In the genomic region with DNA sequence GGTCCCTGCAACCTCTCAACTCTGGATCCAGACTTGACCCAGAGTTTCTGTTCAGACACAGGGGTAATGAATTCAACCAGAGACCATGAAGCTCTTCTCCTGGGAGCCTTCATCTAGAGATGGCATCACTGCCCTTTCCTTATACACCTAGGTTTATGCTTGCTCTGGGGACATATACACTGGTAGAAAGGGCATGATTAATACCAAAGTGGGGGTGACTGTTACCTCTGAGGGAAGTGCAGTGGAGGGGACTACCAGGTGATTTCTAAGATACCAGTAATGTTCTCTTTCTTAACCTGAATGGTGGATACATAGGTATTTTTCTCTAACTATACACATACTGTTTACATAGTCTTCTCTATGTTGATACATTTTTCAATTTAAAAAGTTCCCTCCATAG, we compare ENCODE assay signal across 13 cellular contexts. TPM values are rescaled to one million over a fixed set of nuclear protein-coding genes. Genes with fewer than 3 reads are reported as not detected.
DNase-seq lines count a peak whose midpoint lies in the region; ATAC-seq and TF ChIP-seq lines count a peak whose summit lies in the region.
"Had no signal": no experiment of that assay in that cellular context is flagged by ENCODE, and none has a peak within 500 bp of the region (broad histone marks: within the 10 kb centered on the region; RNA-seq: fewer than 3 reads in every experiment).

No MANE protein-coding gene starts in this region.

- POLR2A ChIA-PET in AG04450 (lab: Yijun Ruan, JAX): interaction anchor here (0.8 to 1.3 kb wide), 3 partner anchors 15 to 83 kb away, joined by 3 to 4 read pairs (median 4); no protein-coding TSS in a partner anchor

- H3K4me1 ChIP-seq in HUES48 (ENCODE audit: control insufficient read depth, insufficient read depth, low read length) (peaks cover 24% of the 10 kb centered on the region), duodenal mucosa (ENCODE audit: control insufficient read depth in 1 of 2, insufficient read depth in 2 of 2, low read length in 2 of 2) (peaks cover 46 to 63% of the 10 kb centered on the region in 2 donors), osteoblast (ENCODE audit: insufficient read depth, low read length) (peaks cover 56% of the 10 kb centered on the region), lower lobe of right lung (peaks cover 64% of the 10 kb centered on the region), aorta (ENCODE audit: control insufficient read depth in 1 of 2, insufficient read depth in 2 of 2, low read length in 2 of 2) (peaks cover 5 to 6% of the 10 kb centered on the region in 2 donors)

- no peak overlapping the region for H3K9ac ChIP-seq in HUES48 (ENCODE audit: low read depth, low read length)
- no peak overlapping the region for H3K9ac ChIP-seq in duodenal mucosa (ENCODE audit: low read depth in 1 of 2, low read length in 2 of 2)

- peak overlapping the region; percentile 45 for H3K4me2 ChIP-seq in osteoblast (ENCODE audit: insufficient read depth, low read length)

- H3K36me3 ChIP-seq in HUES48 (ENCODE audit: control insufficient read depth, insufficient read depth, low read length) (no peaks in the 10 kb centered on the region), duodenal mucosa (ENCODE audit: control insufficient read depth in 1 of 2, insufficient read depth in 2 of 2, low read length in 2 of 2) (no peaks in the 10 kb centered on the region), osteoblast (ENCODE audit: insufficient read depth, low read length) (no peaks in the 10 kb centered on the region), lower lobe of right lung (no peaks in the 10 kb centered on the region), aorta (ENCODE audit: control insufficient read depth in 1 of 2, insufficient read depth in 2 of 2, low read length in 1 of 2) (no peaks in the 10 kb centered on the region)
- H3K36me3 ChIP-seq: MG63 had no signal

- CTCF ChIA-PET in AG04450 (lab: Charles Lee): no interaction called here

- peaks cover 66% of the 10 kb centered on the region for H3K79me2 ChIP-seq in osteoblast (ENCODE audit: insufficient read depth, low read length)

- ATAC-seq in lower lobe of right lung (no peak), aorta (ENCODE audit: low FRiP score) (no peak)
- ATAC-seq: activated CD4-positive, CD25-positive, alpha-beta regulatory T cell treated with anti-CD3 and anti-CD28 coated beads, Interleukin-2, amount 50 U/mL, for 24 hours had no signal

- intact Hi-C loops in lower lobe of right lung (cut with DNase I) (no loop called here), aorta (cut with DNase I) (no loop called here)

- H3K27me3 ChIP-seq in AG04450 (ENCODE audit: control insufficient read depth, insufficient read depth, low read length): no peaks in the 10 kb centered on the region
- H3K27me3 ChIP-seq in HUES48 (ENCODE audit: control insufficient read depth, insufficient read depth, low read length): no peaks in the 10 kb centered on the region
- H3K27me3 ChIP-seq in duodenal mucosa (ENCODE audit: control insufficient read depth in 1 of 2, insufficient read depth in 2 of 2, low read length in 2 of 2): no peaks in the 10 kb centered on the region
- no peaks in the 10 kb centered on the region for H3K27me3 ChIP-seq in osteoblast (ENCODE audit: insufficient read depth, low read length)
- no peaks in the 10 kb centered on the region for H3K27me3 ChIP-seq in lower lobe of right lung (ENCODE audit: low read depth)
- H3K27me3 ChIP-seq in aorta (ENCODE audit: control insufficient read depth in 1 of 2, insufficient read depth in 2 of 2, low read length in 1 of 2): no peaks in the 10 kb centered on the region
- H3K27me3 ChIP-seq: dorsolateral prefrontal cortex, MG63 had no signal

- no peak overlapping the region for H2AFZ ChIP-seq in osteoblast (ENCODE audit: low read length)

- H3K9me3 ChIP-seq in AG04450 (ENCODE audit: control insufficient read depth, insufficient read depth, low read length) (no peaks in the 10 kb centered on the region), HUES48 (ENCODE audit: control insufficient read depth, insufficient read depth, low read length) (no peaks in the 10 kb centered on the region), duodenal mucosa (ENCODE audit: control insufficient read depth in 1 of 2, low read length in 2 of 2) (no peaks in the 10 kb centered on the region), osteoblast (ENCODE audit: low read depth, low read length) (no peaks in the 10 kb centered on the region), lower lobe of right lung (no peaks in the 10 kb centered on the region), aorta (ENCODE audit: control insufficient read depth, low read length) (no peaks in the 10 kb centered on the region)
- H3K9me3 ChIP-seq: MG63 had no signal

- no peaks in the 10 kb centered on the region for H4K20me1 ChIP-seq in osteoblast (ENCODE audit: insufficient read depth, low read length)

- peak overlapping the region; percentile 93 for H3K27ac ChIP-seq in AG04450 (ENCODE audit: low read depth, low read length)
- peak overlapping the region; percentile 25 for H3K27ac ChIP-seq in HUES48 (ENCODE audit: low read depth, low read length)
- H3K27ac ChIP-seq in duodenal mucosa (ENCODE audit: low read depth, low read length): peak overlapping the region; percentile 22
- peak overlapping the region; percentile 93 for H3K27ac ChIP-seq in osteoblast (ENCODE audit: low read depth, low read length)
- no peak overlapping the region for H3K27ac ChIP-seq in lower lobe of right lung
- H3K27ac ChIP-seq in aorta (ENCODE audit: low read depth in 1 of 2, low read length in 2 of 2): no peak overlapping the region
- H3K27ac ChIP-seq: dorsolateral prefrontal cortex had no signal

- TF ChIP-seq CTCF in AG04450 (IDR thresholded peaks at IDR 0.05; ENCODE audit: low read depth, low read length): no peak
- TF ChIP-seq CTCF in osteoblast (IDR thresholded peaks at IDR 0.05; ENCODE audit: extremely low read depth, low read depth, low read length): no peak
- no peak for TF ChIP-seq CTCF in lower lobe of right lung (IDR thresholded peaks at IDR 0.05)

- DNase-seq in AG04450 (ENCODE audit: low read depth, low spot score) (no peak), osteoblast (ENCODE audit: insufficient read length, low spot score, missing footprints) (no peak), lower lobe of right lung (no peak), aorta (no peak), cerebellum (ENCODE audit: low spot score) (no peak)
- DNase-seq in stimulated activated CD4-positive, alpha-beta T cell treated with anti-CD3 and anti-CD28 coated beads, Interleukin-12 subunit alpha, Interleukin-12 subunit beta, amount 100 ng/mL, for 4 hours: no peak
- DNase-seq: activated effector memory CD4-positive, alpha-beta T cell treated with Interleukin-2 at 50 U/mL for 16 hours; dorsolateral prefrontal cortex; stimulated activated naive CD4-positive, alpha-beta T cell treated with Interleukin-2 at 50 U/mL for 16 hours had no signal

- H3K4me3 ChIP-seq in AG04450 (ENCODE audit: low read depth, low read length) (no peak overlapping the region), HUES48 (ENCODE audit: low read depth, low read length) (no peak overlapping the region), duodenal mucosa (ENCODE audit: low read depth in 1 of 2, low read length in 2 of 2) (peak overlapping the region in 1 of 2 donors; percentile 8), osteoblast (ENCODE audit: insufficient read depth, low read length) (no peak overlapping the region), lower lobe of right lung (no peak overlapping the region), aorta (ENCODE audit: low read length in 2 of 2) (no peak overlapping the region)
- H3K4me3 ChIP-seq: dorsolateral prefrontal cortex, MG63 had no signal

RNA-seq across cellular contexts. Expression of a gene that starts 48.4 kb away (rescaled TPM):
- polyA plus RNA-seq in AG04450 (2011; rRNA removed) (129 and 141 TPM in 2 replicates), aorta (10 to 100 TPM; 24.3 to 34.0 TPM)
- 152 and 195 TPM in 2 replicates for polyA minus RNA-seq in AG04450 (2011; rRNA and poly(A)+ RNA removed)
- total RNA-seq in osteoblast (178 and 197 TPM in 2 replicates), lower lobe of right lung (156 TPM), aorta (100 to 1,000 TPM; 115 to 132 TPM), cerebellum (70.7 TPM)

Comparison
In these comparisons a context has a peak if more than half of its experiments do, and no peak if none do; other contexts are left out.
1. H3K27ac ChIP-seq: peak in AG04450 (single experiment), HUES48 (single experiment), duodenal mucosa (single experiment) and osteoblast (single experiment); none in lower lobe of right lung (single experiment) and aorta (0 of 2).